ENCODE assay signal across 20 cellular contexts in the genomic region with DNA sequence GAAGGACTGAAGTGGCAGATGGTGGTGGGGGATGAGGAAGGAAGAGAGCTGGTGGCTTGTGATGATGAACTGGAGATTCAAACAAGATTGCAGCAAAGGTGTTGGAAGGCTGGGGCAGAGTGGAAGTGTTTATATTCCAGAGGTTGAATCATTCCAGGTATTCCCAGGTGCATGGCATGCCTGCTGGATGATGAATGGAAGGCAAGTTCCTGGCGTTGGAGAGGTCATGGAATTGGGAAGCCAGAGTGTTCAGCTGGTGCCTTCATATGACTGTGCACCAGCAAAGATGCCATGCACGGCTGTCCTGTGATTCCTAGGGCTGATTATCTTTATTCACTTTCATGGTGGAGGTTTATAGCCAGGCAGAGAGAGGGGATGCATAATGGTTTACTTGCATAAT.
DNase-seq lines count a peak whose midpoint lies in the region; ATAC-seq and TF ChIP-seq lines count a peak whose summit lies in the region.
"Had no signal": no experiment of that assay in that cellular context is flagged by ENCODE, and none has a peak within 500 bp of the region (broad histone marks: within the 10 kb centered on the region; RNA-seq: fewer than 3 reads in every experiment).

No MANE protein-coding gene starts in this region.

- no peaks in the 10 kb centered on the region for H3K9me3 Mint-ChIP-seq in immature natural killer cell
- H3K9me3 Mint-ChIP-seq: CD14-positive monocyte; CD4-positive, alpha-beta T cell; CD8-positive, alpha-beta memory T cell; HFFc6 had no signal

- peak; percentile 75 for DNase-seq in NCI-H82 (lab: John Stamatoyannopoulos, UW)
- peak; percentile 30 for DNase-seq in WERI-Rb-1
- DNase-seq in foreskin keratinocyte: peak; percentile 7 to 35
- DNase-seq in immature natural killer cell: no peak
- no peak for DNase-seq in NCI-H146 treated with DMSO at 0.1 percent for 48 hours (lab: John Stamatoyannopoulos, UW; ENCODE audit: unreplicated experiment)
- no peak for DNase-seq in activated CD4-positive, alpha-beta T cell treated with anti-CD3 and anti-CD28 coated beads for 1 hour
- DNase-seq: 8988T; ACHN; AML-193; BE2C; CD4-positive, alpha-beta T cell; CD8-positive, alpha-beta memory T cell; DMS153; DND-41; HFFc6 had no signal

- no peak for ATAC-seq in foreskin keratinocyte
- ATAC-seq: A549 had no signal

- peaks cover 0 to 1% (median 0%) of the 10 kb centered on the region in 3 donors for H3K27me3 Mint-ChIP-seq in immature natural killer cell (ENCODE audit: low read depth in 3 of 3)
- H3K27me3 Mint-ChIP-seq: CD4-positive, alpha-beta T cell; CD8-positive, alpha-beta memory T cell had no signal

- H3K4me1 Mint-ChIP-seq in immature natural killer cell: no peaks in the 10 kb centered on the region
- H3K4me1 Mint-ChIP-seq: CD14-positive monocyte; CD8-positive, alpha-beta memory T cell had no signal

- H3K36me3 ChIP-seq in WERI-Rb-1: no peaks in the 10 kb centered on the region; the same call in 1 of the 2 replicates
- H3K36me3 ChIP-seq: BE2C, HAP-1 had no signal

- peak overlapping the region; percentile 38; the same call in 1 of the 2 replicates for H3K27ac ChIP-seq in WERI-Rb-1
- no peak overlapping the region for H3K27ac ChIP-seq in foreskin keratinocyte
- H3K27ac ChIP-seq: A549; BLaER1 treated with 17β-estradiol and CSF1 and Interleukin-3, amounts not matched to agents 10 nM and 100 nM; GM23248 had no signal

- no peaks in the 10 kb centered on the region for H3K4me1 ChIP-seq in foreskin keratinocyte
- H3K4me1 ChIP-seq: A549; BE2C; BLaER1 treated with 17β-estradiol and CSF1 and Interleukin-3, amounts not matched to agents 10 nM and 100 nM; HAP-1 had no signal

- H3K36me3 Mint-ChIP-seq in immature natural killer cell: peaks cover 4 to 8% (median 8%) of the 10 kb centered on the region in 3 donors

- H3K27me3 ChIP-seq in WERI-Rb-1 (ENCODE audit: insufficient read depth, low read depth, severe bottlenecking): no peaks in the 10 kb centered on the region
- no peaks in the 10 kb centered on the region for H3K27me3 ChIP-seq in foreskin keratinocyte
- H3K27me3 ChIP-seq: BE2C; BLaER1 treated with 17β-estradiol and CSF1 and Interleukin-3, amounts not matched to agents 10 nM and 100 nM had no signal

- no peak overlapping the region for H3K4me3 Mint-ChIP-seq in immature natural killer cell
- H3K4me3 Mint-ChIP-seq: CD14-positive monocyte; CD4-positive, alpha-beta T cell; CD8-positive, alpha-beta memory T cell; HFFc6 had no signal

- H3K9me3 ChIP-seq in WERI-Rb-1 (ENCODE audit: severe bottlenecking): no peaks in the 10 kb centered on the region
- H3K9me3 ChIP-seq: A549; BE2C; BLaER1 treated with 17β-estradiol and CSF1 and Interleukin-3, amounts not matched to agents 10 nM and 100 nM; HAP-1 had no signal

- TF ChIP-seq CTCF in WERI-Rb-1 (IDR thresholded peaks at IDR 0.05; ENCODE audit: low read depth, low read length) (no peak), foreskin keratinocyte (conservative IDR thresholded peaks at IDR 0.05) (no peak)

- H3K27ac Mint-ChIP-seq in immature natural killer cell: no peak overlapping the region
- H3K27ac Mint-ChIP-seq: CD14-positive monocyte; CD4-positive, alpha-beta T cell; CD8-positive, alpha-beta memory T cell; HFFc6 had no signal

- no peak overlapping the region for H3K4me3 ChIP-seq in WERI-Rb-1 (ENCODE audit: low read depth, low read length)
- H3K4me3 ChIP-seq: A549; BLaER1 treated with 17β-estradiol and CSF1 and Interleukin-3, amounts not matched to agents 10 nM and 100 nM; GM23248; HAP-1 had no signal

Comparison
In these comparisons a context has a peak if more than half of its experiments do, and no peak if none do; other contexts are left out.
1. DNase-seq: peak in NCI-H82 (single experiment), WERI-Rb-1 (single experiment) and foreskin keratinocyte (2 of 2); none in immature natural killer cell (0 of 3), NCI-H146 treated with DMSO at 0.1 percent for 48 hours (single experiment) and activated CD4-positive, alpha-beta T cell treated with anti-CD3 and anti-CD28 coated beads for 1 hour (single experiment).